In the genomic region with DNA sequence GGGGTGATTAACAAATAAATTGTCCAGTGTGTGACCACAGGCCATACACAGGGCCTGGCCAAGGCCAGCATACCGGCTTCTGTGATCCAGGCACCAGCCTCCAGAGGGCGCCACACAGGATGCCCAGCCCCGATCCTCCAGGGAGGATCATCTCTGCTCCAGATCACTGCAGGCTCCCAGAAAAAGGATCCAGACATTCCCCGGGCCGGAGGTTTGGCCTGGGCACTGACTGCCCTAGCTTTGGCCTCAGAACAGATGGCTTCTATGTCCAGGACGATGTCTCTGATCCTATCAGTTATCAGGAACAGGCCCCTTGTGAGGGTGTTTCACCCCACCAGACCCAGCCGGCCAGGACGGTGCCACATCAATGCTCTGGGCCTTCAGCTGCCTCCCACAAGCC, we compare ENCODE assay signal across 8 cellular contexts.
A peak's percentile ranks its signal among the peaks of the same experiment; 100 is the strongest.
DNase-seq lines count a peak whose midpoint lies in the region; ATAC-seq and TF ChIP-seq lines count a peak whose summit lies in the region.

No MANE protein-coding gene starts in this region.

- H3K4me1 ChIP-seq in foreskin keratinocyte = peaks cover 8% of the 10 kb centered on the region
- no peaks in the 10 kb centered on the region for H3K4me1 ChIP-seq in prostate gland (replicated peaks)
- H3K4me1 ChIP-seq in suprapubic skin = peaks cover 6% of the 10 kb centered on the region

- ATAC-seq in foreskin keratinocyte = no peak

- WGBS in prostate gland = 83% methylated on average over 5 of the region's 8 CpGs
- 34% methylated on average over 5 of the region's 8 CpGs for WGBS in suprapubic skin

- H3K9me3 ChIP-seq in prostate gland (no peaks in the 10 kb centered on the region), suprapubic skin (no peaks in the 10 kb centered on the region)

- H3K27ac ChIP-seq in HL-60 (replicated peaks) (no peak overlapping the region), foreskin keratinocyte (no peak overlapping the region), prostate gland (no peak overlapping the region), suprapubic skin (no peak overlapping the region)

- H3K4me3 ChIP-seq in HL-60 (replicated peaks; ENCODE audit: insufficient read depth, low read length) = no peak overlapping the region
- H3K4me3 ChIP-seq in prostate gland = no peak overlapping the region
- H3K4me3 ChIP-seq in suprapubic skin = no peak overlapping the region

- TF ChIP-seq CTCF in HL-60 (IDR thresholded peaks at IDR 0.05; ENCODE audit: insufficient read depth, low read length) (peak; percentile 73), foreskin keratinocyte (conservative IDR thresholded peaks at IDR 0.05) (peak; percentile 66), prostate gland (IDR thresholded peaks at IDR 0.05) (peak; percentile 17 to 45 (median 44)), suprapubic skin (IDR thresholded peaks at IDR 0.05) (peak in 1 of 2 donors; percentile 63)

- no peak for TF ChIP-seq POLR2A in prostate gland (IDR thresholded peaks at IDR 0.05)
- no peak for TF ChIP-seq POLR2A in suprapubic skin (IDR thresholded peaks at IDR 0.05)

- H3K27me3 ChIP-seq in HL-60 (ENCODE audit: insufficient read depth, poor library complexity, severe bottlenecking) = no peaks in the 10 kb centered on the region
- H3K27me3 ChIP-seq in foreskin keratinocyte = peaks cover 10% of the 10 kb centered on the region
- H3K27me3 ChIP-seq in prostate gland (replicated peaks; ENCODE audit: insufficient read depth) = no peaks in the 10 kb centered on the region
- peaks cover 5% of the 10 kb centered on the region for H3K27me3 ChIP-seq in suprapubic skin

- no peak for TF ChIP-seq EP300 in suprapubic skin (IDR thresholded peaks at IDR 0.05)

- peak; percentile 4 for DNase-seq in activated T-cell treated with anti-CD3 and anti-CD28 coated beads for 1 hour (ENCODE audit: low read depth)
- DNase-seq in activated T-cell treated with anti-CD3 and anti-CD28 coated beads, Interleukin-2, amount 50 U/mL, for 1 hour = no peak
- peak in 1 of 2 experiments; percentile 14 for DNase-seq in HL-60 (ENCODE audit: low read depth in 1 of 2, low spot score in 1 of 2)
- DNase-seq in UCSD-AML1 (lab: John Stamatoyannopoulos, UW; ENCODE audit: unreplicated experiment) = peak; percentile 46
- no peak for DNase-seq in foreskin keratinocyte
- peak; percentile 20 for DNase-seq in prostate gland (ENCODE audit: low spot score)
- DNase-seq in suprapubic skin (ENCODE audit: low spot score in 2 of 2) = no peak
- no peak for DNase-seq in NCI-H2107 (lab: John Stamatoyannopoulos, UW)

- intact Hi-C loops in prostate gland (cut with DNase I) = no loop called here

- H3K36me3 ChIP-seq in prostate gland (no peaks in the 10 kb centered on the region), suprapubic skin (no peaks in the 10 kb centered on the region)

Comparison
In these comparisons a context has a peak if more than half of its experiments do, and no peak if none do; other contexts are left out.
1. DNase-seq: peak in activated T-cell treated with anti-CD3 and anti-CD28 coated beads for 1 hour (single experiment), UCSD-AML1 (single experiment) and prostate gland (single experiment); none in activated T-cell treated with anti-CD3 and anti-CD28 coated beads, Interleukin-2, amount 50 U/mL, for 1 hour (single experiment), foreskin keratinocyte (0 of 2), suprapubic skin (0 of 2) and NCI-H2107 (single experiment).